In the genomic region with DNA sequence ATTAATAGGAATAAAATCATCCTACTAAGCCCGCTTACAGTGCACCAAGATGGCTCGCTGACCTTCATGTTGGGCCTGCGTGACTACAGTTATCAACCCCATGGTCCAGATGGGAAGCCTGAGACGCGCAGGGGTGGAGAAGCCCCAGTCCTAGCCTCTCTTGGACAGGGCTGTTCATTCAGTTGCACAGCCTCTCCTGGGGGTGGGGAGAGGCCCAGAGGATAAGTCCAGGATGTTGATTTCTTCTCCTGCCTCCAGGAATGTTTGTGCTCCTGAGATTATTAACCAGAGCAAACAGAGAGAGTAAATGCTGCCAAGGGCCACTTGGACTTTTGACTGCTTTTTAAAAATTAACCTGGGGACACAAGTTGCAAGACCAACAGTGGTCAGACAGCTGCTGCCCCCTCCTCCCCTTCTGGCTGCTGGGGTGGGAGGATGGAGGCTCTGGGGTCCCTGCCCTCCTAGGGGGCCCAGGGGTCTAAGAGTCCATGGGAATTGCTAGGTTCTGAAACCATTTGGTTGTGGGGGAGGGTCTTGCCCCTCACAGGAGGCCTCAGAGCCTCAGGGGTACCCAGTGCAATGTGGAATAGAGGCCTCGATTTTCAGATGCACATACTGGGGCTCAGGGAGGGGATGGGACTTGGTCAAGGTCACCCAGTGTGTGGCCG, we compare ENCODE assay signal across 27 cellular contexts. TPM values are rescaled to one million over a fixed set of nuclear protein-coding genes. Genes with fewer than 3 reads are reported as not detected.
DNase-seq lines count a peak whose midpoint lies in the region; ATAC-seq, FAIRE-seq and TF ChIP-seq lines count a peak whose summit lies in the region.
"Had no signal": no experiment of that assay in that cellular context is flagged by ENCODE, and none has a peak within 500 bp of the region (broad histone marks: within the 10 kb centered on the region; RNA-seq: fewer than 3 reads in every experiment).

No MANE protein-coding gene starts in this region.

- H3K4me3 ChIP-seq in muscle layer of duodenum (ENCODE audit: low read depth in 1 of 2, low read length in 2 of 2), result no peak overlapping the region
- H3K4me3 ChIP-seq: esophagus muscularis mucosa, left ventricle myocardium inferior, thyroid gland had no signal

- TF ChIP-seq CTCF in 22Rv1 (IDR thresholded peaks at IDR 0.05), result no peak
- TF ChIP-seq CTCF in activated CD8-positive, alpha-beta T cell treated with anti-CD3 and anti-CD28 coated beads for 36 hours (IDR thresholded peaks at IDR 0.05), result no peak

- CTCF ChIA-PET in activated CD8-positive, alpha-beta T cell treated with anti-CD3 and anti-CD28 coated beads for 36 hours (lab: Charles Lee), result interaction anchor here (1.9 to 5.3 kb wide), 3 partner anchors 28 to 210 kb away, joined by 5 to 58 read pairs (median 45); no protein-coding TSS in a partner anchor

- H3K27me3 Mint-ChIP-seq in activated CD8-positive, alpha-beta T cell treated with anti-CD3 and anti-CD28 coated beads for 36 hours, result no peaks in the 10 kb centered on the region

- peaks cover 6% of the 10 kb centered on the region for H3K27me3 ChIP-seq in muscle layer of duodenum (ENCODE audit: low read depth, low read length)
- H3K27me3 ChIP-seq: thyroid gland had no signal

- no peaks in the 10 kb centered on the region for H3K9me3 ChIP-seq in muscle layer of duodenum (ENCODE audit: control insufficient read depth in 1 of 2, low read length in 2 of 2)
- H3K9me3 ChIP-seq: esophagus muscularis mucosa, left ventricle myocardium inferior, SK-N-SH, thyroid gland had no signal

- peaks cover 0 to 3% of the 10 kb centered on the region in 2 donors for H3K4me1 ChIP-seq in muscle layer of duodenum (ENCODE audit: control insufficient read depth in 1 of 2, insufficient read depth in 2 of 2, low read length in 2 of 2)

- ATAC-seq in activated CD4-positive, CD25-positive, alpha-beta regulatory T cell treated with anti-CD3 and anti-CD28 coated beads, Interleukin-2, amount 50 U/mL, for 24 hours, result no peak
- no peak for ATAC-seq in GM19452 (IDR thresholded peaks at IDR 0.05; ENCODE audit: unreplicated experiment)
- ATAC-seq in activated CD8-positive, alpha-beta T cell treated with anti-CD3 and anti-CD28 coated beads for 36 hours, result no peak
- ATAC-seq: HCT116, right cardiac atrium had no signal

- DNase-seq in HuH-7.5 (ENCODE audit: low spot score) (peak; percentile 52), COR-L47 (lab: John Stamatoyannopoulos, UW) (no peak)
- DNase-seq in activated CD8-positive, alpha-beta T cell treated with anti-CD3 and anti-CD28 coated beads for 36 hours, result no peak
- DNase-seq: activated CD4-positive, alpha-beta T cell treated with anti-CD3 and anti-CD28 coated beads, Interleukin-2, amount 50 U/mL, for 4 hours; GF-D8; hippocampal formation; left ventricle myocardium inferior; NCI-H2107; NCI-H526; nephron progenitor cell; OCI-M1; SK-N-SH; stimulated activated CD4-positive, alpha-beta T cell treated with anti-CD3 and anti-CD28 coated beads, Interleukin-2, amount 100 ng/mL, for 48 hours; stimulated activated CD8-positive, alpha-beta memory T cell treated with anti-CD3 and anti-CD28 coated beads, Interleukin-4, amount 100 ng/mL, for 48 hours; thyroid gland had no signal

- H3K9me3 Mint-ChIP-seq in activated CD8-positive, alpha-beta T cell treated with anti-CD3 and anti-CD28 coated beads for 36 hours, result no peaks in the 10 kb centered on the region
- H3K9me3 Mint-ChIP-seq: activated T-helper 1 cell treated with anti-CD3 and anti-CD28 coated beads, Interleukin-12 subunit alpha, Interleukin-12 subunit beta, Interleukin-2, Interleukin-4 antibody, amounts not matched to agents 30 ng/mL and 10 ng/mL and 1 ng/mL, durations not matched to agents 14 hours and 24 hours and 36 hours; nephron progenitor cell had no signal

- peak; percentile 95 for FAIRE-seq in islet of Langerhans (lab: Jason Lieb, UNC)
- FAIRE-seq: colon had no signal

- H3K4me3 Mint-ChIP-seq in activated CD8-positive, alpha-beta T cell treated with anti-CD3 and anti-CD28 coated beads for 36 hours, result no peak overlapping the region
- H3K4me3 Mint-ChIP-seq: activated T-helper 1 cell treated with anti-CD3 and anti-CD28 coated beads, Interleukin-12 subunit alpha, Interleukin-12 subunit beta, Interleukin-2, Interleukin-4 antibody, amounts not matched to agents 30 ng/mL and 10 ng/mL and 1 ng/mL, durations not matched to agents 14 hours and 24 hours and 36 hours; nephron progenitor cell had no signal

- POLR2A ChIA-PET in activated CD8-positive, alpha-beta T cell treated with anti-CD3 and anti-CD28 coated beads for 36 hours (lab: Charles Lee), result no interaction called here

- no peaks in the 10 kb centered on the region for H3K36me3 Mint-ChIP-seq in activated CD8-positive, alpha-beta T cell treated with anti-CD3 and anti-CD28 coated beads for 36 hours (ENCODE audit: low read depth)
- H3K36me3 Mint-ChIP-seq: IgD-negative memory B cell had no signal

- H3K27ac ChIP-seq in 22Rv1, result peak overlapping the region; percentile 100
- peak overlapping the region; percentile 51 for H3K27ac ChIP-seq in muscle layer of duodenum (ENCODE audit: low read length)
- H3K27ac ChIP-seq: esophagus muscularis mucosa, left ventricle myocardium inferior, thyroid gland had no signal

- no peaks in the 10 kb centered on the region for H3K36me3 ChIP-seq in muscle layer of duodenum (ENCODE audit: control insufficient read depth in 1 of 2, insufficient read depth in 2 of 2, low read length in 2 of 2)
- H3K36me3 ChIP-seq: esophagus muscularis mucosa, left ventricle myocardium inferior, thyroid gland had no signal

- no peaks in the 10 kb centered on the region for H3K4me1 Mint-ChIP-seq in activated CD8-positive, alpha-beta T cell treated with anti-CD3 and anti-CD28 coated beads for 36 hours (ENCODE audit: low read depth)

- H3K27ac Mint-ChIP-seq in activated CD8-positive, alpha-beta T cell treated with anti-CD3 and anti-CD28 coated beads for 36 hours, result no peak overlapping the region
- H3K27ac Mint-ChIP-seq: activated T-helper 1 cell treated with anti-CD3 and anti-CD28 coated beads, Interleukin-12 subunit alpha, Interleukin-12 subunit beta, Interleukin-2, Interleukin-4 antibody, amounts not matched to agents 30 ng/mL and 10 ng/mL and 1 ng/mL, durations not matched to agents 14 hours and 24 hours and 36 hours; IgD-negative memory B cell; nephron progenitor cell had no signal

- intact Hi-C loops in activated CD8-positive, alpha-beta T cell treated with anti-CD3 and anti-CD28 coated beads for 36 hours (cut with micrococcal nuclease), result loop anchor here (5.0 kb wide), 1 partner anchor 211 kb away; no protein-coding TSS in a partner anchor

RNA-seq across cellular contexts. Expression of a gene that starts 2.8 kb away (rescaled TPM):
- total RNA-seq in activated CD8-positive, alpha-beta T cell treated with anti-CD3 and anti-CD28 coated beads for 36 hours, result not detected
- total RNA-seq: A673; activated T-helper 1 cell treated with anti-CD3 and anti-CD28 coated beads, Interleukin-12 subunit alpha, Interleukin-12 subunit beta, Interleukin-2, Interleukin-4 antibody, amounts not matched to agents 30 ng/mL and 10 ng/mL and 1 ng/mL, durations not matched to agents 14 hours and 24 hours and 36 hours; esophagus muscularis mucosa; left ventricle myocardium inferior had no signal

RNA-seq across cellular contexts. Expression of a gene that starts 18.2 kb away (rescaled TPM):
- total RNA-seq in activated CD8-positive, alpha-beta T cell treated with anti-CD3 and anti-CD28 coated beads for 36 hours, result not detected
- total RNA-seq: A673; activated T-helper 1 cell treated with anti-CD3 and anti-CD28 coated beads, Interleukin-12 subunit alpha, Interleukin-12 subunit beta, Interleukin-2, Interleukin-4 antibody, amounts not matched to agents 30 ng/mL and 10 ng/mL and 1 ng/mL, durations not matched to agents 14 hours and 24 hours and 36 hours; esophagus muscularis mucosa; left ventricle myocardium inferior had no signal
